Comparison of ENCODE assay signal across 2 cellular contexts in genomic region chr11:61375709-61376108, GRCh38.
TF ChIP-seq lines count a peak whose summit lies in the region.

No MANE protein-coding gene starts in this region.

TF ChIP-seq in liver, 16 proteins besides CTCF, POLR2A, EP300 and RAD21:
- no peak for TF ChIP-seq EGR1 (IDR thresholded peaks at IDR 0.05; ENCODE audit: low read depth in 2 of 2)
- TF ChIP-seq, protein P1, sequence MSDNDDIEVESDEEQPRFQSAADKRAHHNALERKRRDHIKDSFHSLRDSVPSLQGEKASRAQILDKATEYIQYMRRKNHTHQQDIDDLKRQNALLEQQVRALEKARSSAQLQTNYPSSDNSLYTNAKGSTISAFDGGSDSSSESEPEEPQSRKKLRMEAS (IDR thresholded peaks at IDR 0.05) = no peak
- TF ChIP-seq SP1 (IDR thresholded peaks at IDR 0.05) = no peak
- peak; percentile 82 for TF ChIP-seq REST (IDR thresholded peaks at IDR 0.05)
- TF ChIP-seq FOXA1 (IDR thresholded peaks at IDR 0.05) = no peak
- TF ChIP-seq HNF4A (conservative IDR thresholded peaks at IDR 0.05) = peak; percentile 13 to 79
- TF ChIP-seq, protein P2, sequence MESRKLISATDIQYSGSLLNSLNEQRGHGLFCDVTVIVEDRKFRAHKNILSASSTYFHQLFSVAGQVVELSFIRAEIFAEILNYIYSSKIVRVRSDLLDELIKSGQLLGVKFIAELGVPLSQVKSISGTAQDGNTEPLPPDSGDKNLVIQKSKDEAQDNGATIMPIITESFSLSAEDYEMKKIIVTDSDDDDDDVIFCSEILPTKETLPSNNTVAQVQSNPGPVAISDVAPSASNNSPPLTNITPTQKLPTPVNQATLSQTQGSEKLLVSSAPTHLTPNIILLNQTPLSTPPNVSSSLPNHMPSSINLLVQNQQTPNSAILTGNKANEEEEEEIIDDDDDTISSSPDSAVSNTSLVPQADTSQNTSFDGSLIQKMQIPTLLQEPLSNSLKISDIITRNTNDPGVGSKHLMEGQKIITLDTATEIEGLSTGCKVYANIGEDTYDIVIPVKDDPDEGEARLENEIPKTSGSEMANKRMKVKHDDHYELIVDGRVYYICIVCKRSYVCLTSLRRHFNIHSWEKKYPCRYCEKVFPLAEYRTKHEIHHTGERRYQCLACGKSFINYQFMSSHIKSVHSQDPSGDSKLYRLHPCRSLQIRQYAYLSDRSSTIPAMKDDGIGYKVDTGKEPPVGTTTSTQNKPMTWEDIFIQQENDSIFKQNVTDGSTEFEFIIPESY (IDR thresholded peaks at IDR 0.05) = no peak
- TF ChIP-seq GABPA (IDR thresholded peaks at IDR 0.05 in 1 of 2, conservative IDR thresholded peaks at IDR 0.05 in 1 of 2) = no peak
- no peak for TF ChIP-seq HNF4G (IDR thresholded peaks at IDR 0.05)
- TF ChIP-seq JUND (IDR thresholded peaks at IDR 0.05) = peak in 1 of 2 donors; percentile 60
- TF ChIP-seq RXRA (IDR thresholded peaks at IDR 0.05) = peak in 1 of 2 donors; percentile 72
- no peak for TF ChIP-seq YY1 (IDR thresholded peaks at IDR 0.05)
- TF ChIP-seq FOXA2 (IDR thresholded peaks at IDR 0.05) = no peak
- TF ChIP-seq TAF1 (conservative IDR thresholded peaks at IDR 0.05) = no peak
- TF ChIP-seq ATF3 (IDR thresholded peaks at IDR 0.05) = no peak
- no peak for TF ChIP-seq NR2F2 (IDR thresholded peaks at IDR 0.05)

TF ChIP-seq in HepG2, 621 proteins besides CTCF, POLR2A, EP300 and RAD21:
- TF ChIP-seq REST (IDR thresholded peaks at IDR 0.05; ENCODE audit: borderline replicate concordance in 1 of 2, low read depth in 1 of 2, low read length in 2 of 2) (peak in 1 of 2 experiments; percentile 29; a peak in 1 of 4 replicates), HCFC1 (IDR thresholded peaks at IDR 0.05; ENCODE audit: low read depth, low read length) (no peak), ZBTB37 (CRISPR knock-in tag; IDR thresholded peaks at IDR 0.05) (no peak), ELF3 (CRISPR knock-in tag; IDR thresholded peaks at IDR 0.05) (no peak), ZNF841 (CRISPR knock-in tag; IDR thresholded peaks at IDR 0.05; ENCODE audit: borderline replicate concordance) (no peak), HMGXB4 (CRISPR knock-in tag; IDR thresholded peaks at IDR 0.05; ENCODE audit: borderline replicate concordance in 1 of 2, low read depth in 1 of 2) (no peak)
TF ChIP-seq in HepG2: peak in this region for 1.
